34 cellular contexts compared by ENCODE assay signal in genomic region chr13:45074721-45075120, GRCh38.
"Had no signal": no experiment of that assay in that cellular context is flagged by ENCODE, and none has a peak within 500 bp of the region (broad histone marks: within the 10 kb centered on the region; RNA-seq: fewer than 3 reads in every experiment).

No MANE protein-coding gene starts in this region.

- ATAC-seq: activated CD4-positive, alpha-beta T cell treated with anti-CD3 and anti-CD28 coated beads for 36 hours; activated CD8-positive, alpha-beta memory T cell treated with anti-CD3 and anti-CD28 coated beads, Interleukin-2, amount 10 ng/mL, durations not matched to agents 7 days and 5 days; activated CD8-positive, alpha-beta T cell treated with anti-CD3 and anti-CD28 coated beads, Interleukin-2, amount 10 ng/mL, durations not matched to agents 7 days and 5 days; activated naive CD8-positive, alpha-beta T cell treated with anti-CD3 and anti-CD28 coated beads, Interleukin-2, amount 50 U/mL, for 24 hours; body of pancreas; effector memory CD8-positive, alpha-beta T cell; T-cell had no signal

- H3K27me3 ChIP-seq: adrenal gland, body of pancreas, esophagus squamous epithelium had no signal

- H3K9me3 Mint-ChIP-seq: activated CD4-positive, alpha-beta memory T cell treated with anti-CD3 and anti-CD28 coated beads for 36 hours; activated CD4-positive, alpha-beta T cell treated with anti-CD3 and anti-CD28 coated beads, Interleukin-2, amount 10 ng/mL, durations not matched to agents 24 days and 14 days; activated naive CD4-positive, alpha-beta T cell treated with anti-CD3 and anti-CD28 coated beads for 36 hours; activated naive CD4-positive, alpha-beta T cell treated with anti-CD3 and anti-CD28 coated beads, Interleukin-2, amount 50 U/mL, for 24 hours; activated naive CD8-positive, alpha-beta T cell treated with anti-CD3 and anti-CD28 coated beads for 36 hours; activated naive CD8-positive, alpha-beta T cell treated with anti-CD3 and anti-CD28 coated beads, Interleukin-2, amount 50 U/mL, for 24 hours; activated T-helper 1 cell treated with anti-CD3 and anti-CD28 coated beads, Interleukin-12 subunit alpha, Interleukin-12 subunit beta, Interleukin-2, Interleukin-4 antibody, amounts not matched to agents 30 ng/mL and 10 ng/mL and 1 ng/mL, durations not matched to agents 14 hours and 24 hours and 36 hours; activated T-helper 2 cell treated with anti-CD3 and anti-CD28 coated beads, Interferon-gamma antibody, Interleukin-2, Interleukin-4, amounts not matched to agents 10 μg/mL and 5 μg/mL and 100 μg/mL, durations not matched to agents 14 hours and 24 hours and 36 hours; effector memory CD8-positive, alpha-beta T cell; T-cell; T-helper 1 cell treated with Interleukin-12 subunit alpha and Interleukin-12 subunit beta and Interleukin-4 antibody, amounts not matched to agents 30 μg/mL and 1 μg/mL, for 36 hours had no signal

- H3K27me3 Mint-ChIP-seq: activated naive CD4-positive, alpha-beta T cell treated with anti-CD3 and anti-CD28 coated beads, Interleukin-2, amount 50 U/mL, for 24 hours had no signal

- H3K4me1 Mint-ChIP-seq: activated CD4-positive, alpha-beta T cell treated with anti-CD3 and anti-CD28 coated beads for 36 hours; activated CD4-positive, alpha-beta T cell treated with anti-CD3 and anti-CD28 coated beads, Interleukin-2, amount 10 ng/mL, durations not matched to agents 24 days and 14 days; activated CD8-positive, alpha-beta memory T cell treated with anti-CD3 and anti-CD28 coated beads, Interleukin-2, amount 10 ng/mL, durations not matched to agents 7 days and 5 days; activated naive CD4-positive, alpha-beta T cell treated with anti-CD3 and anti-CD28 coated beads, Interleukin-2, amount 50 U/mL, for 24 hours; activated naive CD8-positive, alpha-beta T cell treated with anti-CD3 and anti-CD28 coated beads, Interleukin-2, amount 50 U/mL, for 24 hours had no signal

- H3K4me1 ChIP-seq: adrenal gland, body of pancreas, esophagus squamous epithelium had no signal

- H3K27ac Mint-ChIP-seq: activated CD4-positive, alpha-beta memory T cell treated with anti-CD3 and anti-CD28 coated beads for 36 hours; activated CD4-positive, alpha-beta T cell treated with anti-CD3 and anti-CD28 coated beads for 36 hours; activated CD4-positive, alpha-beta T cell treated with anti-CD3 and anti-CD28 coated beads, Interleukin-2, amount 10 ng/mL, durations not matched to agents 24 days and 14 days; activated CD8-positive, alpha-beta memory T cell treated with anti-CD3 and anti-CD28 coated beads, Interleukin-2, amount 10 ng/mL, durations not matched to agents 7 days and 5 days; activated CD8-positive, alpha-beta T cell treated with anti-CD3 and anti-CD28 coated beads, Interleukin-2, amount 10 ng/mL, durations not matched to agents 7 days and 5 days; activated naive CD4-positive, alpha-beta T cell treated with anti-CD3 and anti-CD28 coated beads for 36 hours; activated naive CD4-positive, alpha-beta T cell treated with anti-CD3 and anti-CD28 coated beads, Interleukin-2, amount 50 U/mL, for 24 hours; activated naive CD8-positive, alpha-beta T cell treated with anti-CD3 and anti-CD28 coated beads for 36 hours; activated naive CD8-positive, alpha-beta T cell treated with anti-CD3 and anti-CD28 coated beads, Interleukin-2, amount 50 U/mL, for 24 hours; activated T-helper 1 cell treated with anti-CD3 and anti-CD28 coated beads, Interleukin-12 subunit alpha, Interleukin-12 subunit beta, Interleukin-2, Interleukin-4 antibody, amounts not matched to agents 30 ng/mL and 10 ng/mL and 1 ng/mL, durations not matched to agents 14 hours and 24 hours and 36 hours; activated T-helper 2 cell treated with anti-CD3 and anti-CD28 coated beads, Interferon-gamma antibody, Interleukin-2, Interleukin-4, amounts not matched to agents 10 μg/mL and 5 μg/mL and 100 μg/mL, durations not matched to agents 14 hours and 24 hours and 36 hours; effector memory CD8-positive, alpha-beta T cell; T-cell; T-helper 1 cell treated with Interleukin-12 subunit alpha and Interleukin-12 subunit beta and Interleukin-4 antibody, amounts not matched to agents 30 μg/mL and 1 μg/mL, for 36 hours had no signal

- H3K4me3 ChIP-seq: adrenal gland, body of pancreas, esophagus squamous epithelium had no signal

- DNase-seq: activated CD4-positive, alpha-beta memory T cell treated with anti-CD3 and anti-CD28 coated beads for 36 hours; activated CD4-positive, alpha-beta T cell treated with anti-CD3 and anti-CD28 coated beads for 36 hours; activated CD4-positive, alpha-beta T cell treated with anti-CD3 and anti-CD28 coated beads, Interleukin-2, amount 10 ng/mL, durations not matched to agents 24 days and 14 days; activated CD4-positive, CD25-positive, alpha-beta regulatory T cell; activated CD4-positive, CD25-positive, alpha-beta regulatory T cell treated with anti-CD3 and anti-CD28 coated beads, Interleukin-2, amount 50 U/mL, for 72 hours; activated CD8-positive, alpha-beta memory T cell treated with anti-CD3 and anti-CD28 coated beads, Interleukin-2, amount 10 ng/mL, durations not matched to agents 7 days and 5 days; activated CD8-positive, alpha-beta memory T cell treated with anti-CD3 and anti-CD28 coated beads, Interleukin-2, amount 50 U/mL, for 4 hours; activated CD8-positive, alpha-beta T cell treated with anti-CD3 and anti-CD28 coated beads, Interleukin-2, amount 10 ng/mL, durations not matched to agents 7 days and 5 days; activated effector memory CD4-positive, alpha-beta T cell treated with anti-CD3 and anti-CD28 coated beads, Interleukin-2, amount 50 U/mL, for 16 hours; activated naive CD4-positive, alpha-beta T cell treated with anti-CD3 and anti-CD28 coated beads for 36 hours; activated naive CD8-positive, alpha-beta T cell treated with anti-CD3 and anti-CD28 coated beads for 36 hours; activated naive CD8-positive, alpha-beta T cell treated with anti-CD3 and anti-CD28 coated beads, Interleukin-2, amount 50 U/mL, for 24 hours; activated T-cell treated with anti-CD3 and anti-CD28 coated beads, Interleukin-2, amount 50 U/mL, for 1 hour; activated T-cell treated with anti-CD3 and anti-CD28 coated beads, Interleukin-2, amount 50 U/mL, for 48 hours; adrenal gland; amygdala; aorta; body of pancreas; caudate nucleus; cortex of kidney; dermis blood vessel endothelial cell; effector CD4-positive, alpha-beta T cell; effector memory CD8-positive, alpha-beta T cell; esophagus squamous epithelium; foreskin melanocyte; SW 1271; T-cell; T-helper 9 cell; WERI-Rb-1 had no signal

- H3K36me3 Mint-ChIP-seq: activated CD4-positive, alpha-beta memory T cell treated with anti-CD3 and anti-CD28 coated beads for 36 hours; activated CD8-positive, alpha-beta memory T cell treated with anti-CD3 and anti-CD28 coated beads, Interleukin-2, amount 10 ng/mL, durations not matched to agents 7 days and 5 days; activated naive CD4-positive, alpha-beta T cell treated with anti-CD3 and anti-CD28 coated beads, Interleukin-2, amount 50 U/mL, for 24 hours; activated naive CD8-positive, alpha-beta T cell treated with anti-CD3 and anti-CD28 coated beads for 36 hours; T-cell had no signal

- H3K36me3 ChIP-seq: adrenal gland, esophagus squamous epithelium, WERI-Rb-1 had no signal

- H3K4me3 Mint-ChIP-seq: activated CD4-positive, alpha-beta memory T cell treated with anti-CD3 and anti-CD28 coated beads for 36 hours; activated CD4-positive, alpha-beta T cell treated with anti-CD3 and anti-CD28 coated beads for 36 hours; activated CD4-positive, alpha-beta T cell treated with anti-CD3 and anti-CD28 coated beads, Interleukin-2, amount 10 ng/mL, durations not matched to agents 24 days and 14 days; activated CD8-positive, alpha-beta memory T cell treated with anti-CD3 and anti-CD28 coated beads, Interleukin-2, amount 10 ng/mL, durations not matched to agents 7 days and 5 days; activated CD8-positive, alpha-beta T cell treated with anti-CD3 and anti-CD28 coated beads, Interleukin-2, amount 10 ng/mL, durations not matched to agents 7 days and 5 days; activated naive CD4-positive, alpha-beta T cell treated with anti-CD3 and anti-CD28 coated beads for 36 hours; activated naive CD4-positive, alpha-beta T cell treated with anti-CD3 and anti-CD28 coated beads, Interleukin-2, amount 50 U/mL, for 24 hours; activated naive CD8-positive, alpha-beta T cell treated with anti-CD3 and anti-CD28 coated beads for 36 hours; activated naive CD8-positive, alpha-beta T cell treated with anti-CD3 and anti-CD28 coated beads, Interleukin-2, amount 50 U/mL, for 24 hours; activated T-helper 1 cell treated with anti-CD3 and anti-CD28 coated beads, Interleukin-12 subunit alpha, Interleukin-12 subunit beta, Interleukin-2, Interleukin-4 antibody, amounts not matched to agents 30 ng/mL and 10 ng/mL and 1 ng/mL, durations not matched to agents 14 hours and 24 hours and 36 hours; effector memory CD8-positive, alpha-beta T cell; T-cell; T-helper 1 cell treated with Interleukin-12 subunit alpha and Interleukin-12 subunit beta and Interleukin-4 antibody, amounts not matched to agents 30 μg/mL and 1 μg/mL, for 36 hours had no signal

- H3K27ac ChIP-seq: adrenal gland, body of pancreas, epithelial cell of prostate, esophagus squamous epithelium, WERI-Rb-1 had no signal
